Comparison of ENCODE assay signal across 8 cellular contexts in the genomic region with DNA sequence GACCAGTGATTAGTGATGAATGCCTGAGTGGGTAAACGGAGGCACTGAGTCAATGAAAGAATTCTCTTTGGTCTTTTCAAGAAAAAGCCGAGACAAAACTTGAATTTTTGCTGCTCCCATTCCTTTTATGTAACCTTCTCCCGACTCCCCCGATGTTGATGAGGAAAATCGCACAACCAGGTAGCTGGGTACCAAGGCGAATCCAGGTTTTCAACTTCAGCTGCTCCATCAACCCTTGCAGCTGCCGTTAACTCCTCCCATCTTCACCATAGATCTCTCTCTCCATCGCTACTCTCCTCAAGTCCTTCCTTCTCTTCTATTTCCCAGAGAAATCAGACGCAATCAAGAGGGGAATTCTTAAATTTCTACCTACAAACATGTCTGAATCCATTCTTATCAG. TPM values are rescaled to one million over a fixed set of nuclear protein-coding genes. Genes with fewer than 3 reads are reported as not detected.
DNase-seq lines count a peak whose midpoint lies in the region; ATAC-seq, FAIRE-seq and TF ChIP-seq lines count a peak whose summit lies in the region.

No MANE protein-coding gene starts in this region.

- no peak for TF ChIP-seq RAD21 in HepG2 (CRISPR knock-in tag; IDR thresholded peaks at IDR 0.05)

- peaks cover 12% of the 10 kb centered on the region for H3K79me2 ChIP-seq in HepG2 (ENCODE audit: insufficient read depth, low read length)

- H3K4me1 ChIP-seq in cardiac muscle cell (ENCODE audit: low read depth) (peaks cover 33% of the 10 kb centered on the region), HepG2 (ENCODE audit: insufficient read depth, low read length) (peaks cover 63% of the 10 kb centered on the region), urinary bladder (ENCODE audit: insufficient read depth) (no peaks in the 10 kb centered on the region)

- in situ Hi-C loops in astrocyte of the cerebellum (cut with HindIII; ENCODE audit: low sequenced_read_pairs), result no loop called here
- in situ Hi-C loops in HepG2 (cut with HindIII; ENCODE audit: extremely low pct_ligation_motif_present, low pct_unique_long_range_greater_than_20kb), result no loop called here

- TF ChIP-seq CTCF in cardiac muscle cell (IDR thresholded peaks at IDR 0.05; ENCODE audit: low read depth, low read length) (no peak), astrocyte of the cerebellum (IDR thresholded peaks at IDR 0.05; ENCODE audit: low read depth, low read length, missing control alignments) (no peak), HepG2 (CRISPR knock-in tag; IDR thresholded peaks at IDR 0.05) (no peak), natural killer cell (IDR thresholded peaks at IDR 0.05) (no peak)

- H3K27me3 ChIP-seq in cardiac muscle cell (peaks cover 12% of the 10 kb centered on the region), HepG2 (ENCODE audit: control insufficient read depth in 1 of 2, insufficient read depth in 2 of 2, low read length in 2 of 2) (no peaks in the 10 kb centered on the region; a peak in 1 of 5 replicates)

- peak overlapping the region; percentile 72 for H3K9ac ChIP-seq in HepG2 (ENCODE audit: insufficient read depth, low read depth, low read length)

- no peak for ATAC-seq in HepG2
- ATAC-seq in natural killer cell, result no peak

- POLR2A ChIA-PET in HepG2 (lab: Yijun Ruan, JAX), result interaction anchor here (2.6 to 3.6 kb wide), 2 partner anchors 11 to 20 kb away, joined by 12 to 25 read pairs; no protein-coding TSS in a partner anchor

- no peak overlapping the region for H3K27ac ChIP-seq in cardiac muscle cell
- peak overlapping the region; percentile 55 for H3K27ac ChIP-seq in HepG2 (ENCODE audit: extremely low read length, insufficient read depth, low read length)
- H3K27ac ChIP-seq in urinary bladder (ENCODE audit: low read depth), result no peak overlapping the region

- H4K20me1 ChIP-seq in HepG2 (ENCODE audit: insufficient read depth, low read length), result no peaks in the 10 kb centered on the region

- no peak for FAIRE-seq in HepG2 (lab: Jason Lieb, UNC)

- no peak overlapping the region for H2AFZ ChIP-seq in HepG2 (ENCODE audit: low read length)

- no peaks in the 10 kb centered on the region for H3K9me3 ChIP-seq in cardiac muscle cell (ENCODE audit: low read depth)
- H3K9me3 ChIP-seq in HepG2 (ENCODE audit: low read length), result no peaks in the 10 kb centered on the region

- 33% methylated on average over 9 of the region's 9 CpGs for WGBS in HepG2 (ENCODE audit: low lambda C conversion rate)
- WGBS in urinary bladder, result 6% methylated on average over 9 of the region's 9 CpGs

- H3K36me3 Mint-ChIP-seq in natural killer cell, result no peaks in the 10 kb centered on the region

- TSS peak; percentile 77 for BruUV-seq in HepG2 (replicated peaks; lab: Mats Ljungman, UMichigan)

- H3K4me1 Mint-ChIP-seq in natural killer cell, result no peaks in the 10 kb centered on the region

- no peak overlapping the region for H3K27ac Mint-ChIP-seq in natural killer cell

- H3K4me2 ChIP-seq in HepG2 (ENCODE audit: low read depth, low read length), result peak overlapping the region; percentile 98

- TF ChIP-seq POLR2A in HepG2 (IDR thresholded peaks at IDR 0.05; ENCODE audit: insufficient read depth in 1 of 2, low read depth in 2 of 2, low read length in 2 of 2), result no peak

- H3K4me3 ChIP-seq in cardiac muscle cell (peak overlapping the region; percentile 19), astrocyte of the cerebellum (ENCODE audit: low read depth, low read length) (peak overlapping the region; percentile 52), HepG2 (replicated peaks in 1 of 3; ENCODE audit: insufficient read depth in 1 of 3, low read depth in 2 of 3, low read length in 3 of 3) (peak overlapping the region; percentile 47 to 82 (median 53)), urinary bladder (ENCODE audit: low read depth, low read length) (peak overlapping the region; percentile 15)

- H3K9me3 Mint-ChIP-seq in natural killer cell, result no peaks in the 10 kb centered on the region

- H3K36me3 ChIP-seq in cardiac muscle cell, result no peaks in the 10 kb centered on the region
- no peaks in the 10 kb centered on the region for H3K36me3 ChIP-seq in HepG2 (replicated peaks in 1 of 2; ENCODE audit: control insufficient read depth in 1 of 2, insufficient read depth in 2 of 2, low read length in 2 of 2)
- H3K36me3 ChIP-seq in urinary bladder (ENCODE audit: insufficient read depth), result no peaks in the 10 kb centered on the region

- CTCF ChIA-PET in HepG2 (lab: Yijun Ruan, JAX; ENCODE audit: low intra/inter-chr PET ratio, low total read pairs), result interaction anchor here (1.0 to 2.1 kb wide), 2 partner anchors 21 to 44 kb away, joined by 3 to 13 read pairs; no protein-coding TSS in a partner anchor

- TF ChIP-seq EP300 in HepG2 (IDR thresholded peaks at IDR 0.05; ENCODE audit: low read depth in 2 of 2, low read length in 2 of 2), result no peak
- no peak for TF ChIP-seq EP300 in HepG2 (CRISPR knock-in tag; IDR thresholded peaks at IDR 0.05; ENCODE audit: borderline replicate concordance)

- intact Hi-C loops in cardiac septum (cut with DNase I) (loop anchor here (5.0 kb wide), 1 partner anchor 90 kb away; no protein-coding TSS in a partner anchor), HepG2 (cut with micrococcal nuclease; ENCODE audit: unreplicated experiment) (no loop called here), natural killer cell (cut with micrococcal nuclease) (no loop called here)

- DNase-seq in cardiac muscle cell (ENCODE audit: low read depth in 1 of 2, low spot score in 1 of 2), result no peak
- DNase-seq in cardiac septum (ENCODE audit: low spot score), result no peak
- DNase-seq in astrocyte of the cerebellum (ENCODE audit: low read depth), result no peak
- DNase-seq in HepG2 (ENCODE audit: low spot score), result no peak
- no peak for DNase-seq in natural killer cell
- no peak for DNase-seq in midbrain (lab: John Stamatoyannopoulos, UW)
- no peak for DNase-seq in NCI-H2107 treated with DMSO at 0.1 percent for 48 hours (lab: John Stamatoyannopoulos, UW; ENCODE audit: unreplicated experiment)

- H3K4me3 Mint-ChIP-seq in natural killer cell, result no peak overlapping the region

- H3K27me3 Mint-ChIP-seq in natural killer cell (ENCODE audit: low read depth in 2 of 2), result peaks cover 0 to 6% of the 10 kb centered on the region in 2 donors

RNA-seq across cellular contexts. Expression of gene USP2, which starts 0.6 kb away (rescaled TPM):
- 28.3 and 39.0 TPM in 2 replicates for total RNA-seq in cardiac muscle cell
- 36.5 and 44.1 TPM in 2 replicates for polyA plus RNA-seq in cardiac muscle cell
- 80.0 TPM for total RNA-seq in cardiac septum
- 6.0 and 7.2 TPM in 2 replicates for total RNA-seq in HepG2 (2016; rRNA removed; fragmentation: Illumina TruSeq; extraction: Trizol)
- 1.1 and 1.7 TPM in 2 replicates for total RNA-seq in HepG2 (2016; cell fraction: cytosol; rRNA removed; fragmentation: Illumina TruSeq; extraction: Trizol; ENCODE audit: low read depth)
- total RNA-seq in HepG2 (2016; cell fraction: insoluble cytoplasmic fraction; rRNA removed; fragmentation: Illumina TruSeq; extraction: Trizol), result 6.5 and 7.1 TPM in 2 replicates
- total RNA-seq in HepG2 (2016; cell fraction: membrane; rRNA removed; fragmentation: Illumina TruSeq; extraction: Trizol), result 5.7 and 5.9 TPM in 2 replicates
- total RNA-seq in HepG2 (2016; cell fraction: nucleus; rRNA removed; fragmentation: Illumina TruSeq; extraction: Trizol), result 5.8 and 7.8 TPM in 2 replicates
- polyA plus RNA-seq in HepG2 (2011; rRNA removed), result 2.5 and 3.2 TPM in 2 replicates
- 2.2 TPM in 2 replicates for polyA plus RNA-seq in HepG2 (2011; cell fraction: cytosol; rRNA removed)
- polyA plus RNA-seq in HepG2 (2011; cell fraction: nucleus; rRNA removed), result 4.4 and 4.7 TPM in 2 replicates
- polyA plus RNA-seq in HepG2 (2012), result 2.5 and 3.0 TPM in 2 replicates
- 1.1 and 1.3 TPM in 2 replicates for polyA plus RNA-seq in HepG2 (2016; cell fraction: cytosol; fragmentation: Illumina TruSeq; extraction: Trizol; ENCODE audit: low read depth)
- polyA plus RNA-seq in HepG2 (2016; cell fraction: insoluble cytoplasmic fraction; fragmentation: Illumina TruSeq; extraction: Trizol; ENCODE audit: low read depth), result 7.6 and 11.3 TPM in 2 replicates
- 4.1 and 4.2 TPM in 2 replicates for polyA plus RNA-seq in HepG2 (2016; cell fraction: membrane; fragmentation: Illumina TruSeq; extraction: Trizol; ENCODE audit: low read depth)
- 22.1 and 23.0 TPM in 2 replicates for polyA plus RNA-seq in HepG2 (2016; cell fraction: nucleus; fragmentation: Illumina TruSeq; extraction: Trizol; ENCODE audit: insufficient read depth, low read depth)
- polyA minus RNA-seq in HepG2 (2011; rRNA and poly(A)+ RNA removed; ENCODE audit: low replicate concordance), result 5.4 and 5.9 TPM in 2 replicates
- polyA minus RNA-seq in HepG2 (2011; cell fraction: cytosol; rRNA and poly(A)+ RNA removed), result 4.0 and 5.4 TPM in 2 replicates
- 2.4 and 5.7 TPM in 2 replicates for polyA minus RNA-seq in HepG2 (2011; cell fraction: nucleus; rRNA and poly(A)+ RNA removed)
- total RNA-seq in urinary bladder, result 1.1 TPM
- 4.8 TPM for polyA plus RNA-seq in urinary bladder
- total RNA-seq in natural killer cell, result 1 to 10 TPM in 1 of 3 donors, under 1 TPM in 1, not detected in 1; 0.50 to 3.9 TPM

RNA-seq across cellular contexts. Expression of gene MFRP, which starts 35.6 kb away (rescaled TPM):
- total RNA-seq in cardiac muscle cell, result not detected in 2 replicates
- polyA plus RNA-seq in cardiac muscle cell, result not detected in 2 replicates
- total RNA-seq in cardiac septum, result not detected
- not detected in 2 replicates for total RNA-seq in HepG2 (2016; rRNA removed; fragmentation: Illumina TruSeq; extraction: Trizol)
- total RNA-seq in HepG2 (2016; cell fraction: cytosol; rRNA removed; fragmentation: Illumina TruSeq; extraction: Trizol; ENCODE audit: low read depth), result not detected in 2 replicates
- total RNA-seq in HepG2 (2016; cell fraction: insoluble cytoplasmic fraction; rRNA removed; fragmentation: Illumina TruSeq; extraction: Trizol), result not detected in 2 replicates
- not detected in 2 replicates for total RNA-seq in HepG2 (2016; cell fraction: membrane; rRNA removed; fragmentation: Illumina TruSeq; extraction: Trizol)
- total RNA-seq in HepG2 (2016; cell fraction: nucleus; rRNA removed; fragmentation: Illumina TruSeq; extraction: Trizol), result not detected in 2 replicates
- polyA plus RNA-seq in HepG2 (2011; rRNA removed), result not detected in 2 replicates
- not detected in 2 replicates for polyA plus RNA-seq in HepG2 (2011; cell fraction: cytosol; rRNA removed)
- not detected in 2 replicates for polyA plus RNA-seq in HepG2 (2011; cell fraction: nucleus; rRNA removed)
- polyA plus RNA-seq in HepG2 (2012), result not detected in 2 replicates
- not detected in 2 replicates for polyA plus RNA-seq in HepG2 (2016; cell fraction: cytosol; fragmentation: Illumina TruSeq; extraction: Trizol; ENCODE audit: low read depth)
- polyA plus RNA-seq in HepG2 (2016; cell fraction: insoluble cytoplasmic fraction; fragmentation: Illumina TruSeq; extraction: Trizol; ENCODE audit: low read depth), result not detected in 2 replicates
- polyA plus RNA-seq in HepG2 (2016; cell fraction: membrane; fragmentation: Illumina TruSeq; extraction: Trizol; ENCODE audit: low read depth), result not detected in 2 replicates
- polyA plus RNA-seq in HepG2 (2016; cell fraction: nucleus; fragmentation: Illumina TruSeq; extraction: Trizol; ENCODE audit: insufficient read depth, low read depth), result not detected in 2 replicates
- polyA minus RNA-seq in HepG2 (2011; rRNA and poly(A)+ RNA removed; ENCODE audit: low replicate concordance), result not detected in 2 replicates
- not detected in 2 replicates for polyA minus RNA-seq in HepG2 (2011; cell fraction: cytosol; rRNA and poly(A)+ RNA removed)
- not detected in 2 replicates for polyA minus RNA-seq in HepG2 (2011; cell fraction: nucleus; rRNA and poly(A)+ RNA removed)
- not detected for total RNA-seq in urinary bladder
- polyA plus RNA-seq in urinary bladder, result 0.03 TPM
- total RNA-seq in natural killer cell, result not detected

RNA-seq across cellular contexts. Expression of gene THY1, which starts 40.9 kb away (rescaled TPM):
- total RNA-seq in cardiac muscle cell, result 2.1 and 6.3 TPM in 2 replicates
- polyA plus RNA-seq in cardiac muscle cell, result 6.8 and 7.5 TPM in 2 replicates
- total RNA-seq in cardiac septum, result 6.8 TPM
- total RNA-seq in HepG2 (2016; rRNA removed; fragmentation: Illumina TruSeq; extraction: Trizol), result not detected in 2 replicates
- not detected in 2 replicates for total RNA-seq in HepG2 (2016; cell fraction: cytosol; rRNA removed; fragmentation: Illumina TruSeq; extraction: Trizol; ENCODE audit: low read depth)
- total RNA-seq in HepG2 (2016; cell fraction: insoluble cytoplasmic fraction; rRNA removed; fragmentation: Illumina TruSeq; extraction: Trizol), result not detected in 2 replicates
- total RNA-seq in HepG2 (2016; cell fraction: membrane; rRNA removed; fragmentation: Illumina TruSeq; extraction: Trizol), result not detected in 2 replicates
- not detected in 2 replicates for total RNA-seq in HepG2 (2016; cell fraction: nucleus; rRNA removed; fragmentation: Illumina TruSeq; extraction: Trizol)
- not detected in 2 replicates for polyA plus RNA-seq in HepG2 (2011; rRNA removed)
- not detected in 2 replicates for polyA plus RNA-seq in HepG2 (2011; cell fraction: cytosol; rRNA removed)
- not detected in 2 replicates for polyA plus RNA-seq in HepG2 (2011; cell fraction: nucleus; rRNA removed)
- not detected in 2 replicates for polyA plus RNA-seq in HepG2 (2012)
- polyA plus RNA-seq in HepG2 (2016; cell fraction: cytosol; fragmentation: Illumina TruSeq; extraction: Trizol; ENCODE audit: low read depth), result not detected in 2 replicates
- polyA plus RNA-seq in HepG2 (2016; cell fraction: insoluble cytoplasmic fraction; fragmentation: Illumina TruSeq; extraction: Trizol; ENCODE audit: low read depth), result not detected in 2 replicates
- polyA plus RNA-seq in HepG2 (2016; cell fraction: membrane; fragmentation: Illumina TruSeq; extraction: Trizol; ENCODE audit: low read depth), result not detected in 2 replicates
- not detected in 2 replicates for polyA plus RNA-seq in HepG2 (2016; cell fraction: nucleus; fragmentation: Illumina TruSeq; extraction: Trizol; ENCODE audit: insufficient read depth, low read depth)
- 0.28 TPM in 1 of 2 replicates, not detected in the other for polyA minus RNA-seq in HepG2 (2011; rRNA and poly(A)+ RNA removed; ENCODE audit: low replicate concordance)
- polyA minus RNA-seq in HepG2 (2011; cell fraction: cytosol; rRNA and poly(A)+ RNA removed), result not detected in 2 replicates
- not detected in 2 replicates for polyA minus RNA-seq in HepG2 (2011; cell fraction: nucleus; rRNA and poly(A)+ RNA removed)
- 39.2 TPM for total RNA-seq in urinary bladder
- polyA plus RNA-seq in urinary bladder, result 148 TPM
- not detected for total RNA-seq in natural killer cell

RNA-seq across cellular contexts. Expression of gene C1QTNF5, which starts 41.4 kb away (rescaled TPM):
- total RNA-seq in cardiac muscle cell (3.4 and 8.0 TPM in 2 replicates), cardiac septum (33.8 TPM), HepG2 (2016; rRNA removed; fragmentation: Illumina TruSeq; extraction: Trizol) (0.77 and 1.2 TPM in 2 replicates), urinary bladder (17.4 TPM), natural killer cell (not detected)
- polyA plus RNA-seq in cardiac muscle cell (5.8 and 10.4 TPM in 2 replicates), HepG2 (2011; rRNA removed) (0.86 TPM in 2 replicates), urinary bladder (46.7 TPM)
- 0.26 and 0.40 TPM in 2 replicates for total RNA-seq in HepG2 (2016; cell fraction: cytosol; rRNA removed; fragmentation: Illumina TruSeq; extraction: Trizol; ENCODE audit: low read depth)
- 0.76 and 0.78 TPM in 2 replicates for total RNA-seq in HepG2 (2016; cell fraction: insoluble cytoplasmic fraction; rRNA removed; fragmentation: Illumina TruSeq; extraction: Trizol)
- total RNA-seq in HepG2 (2016; cell fraction: membrane; rRNA removed; fragmentation: Illumina TruSeq; extraction: Trizol), result 0.28 and 0.45 TPM in 2 replicates
- total RNA-seq in HepG2 (2016; cell fraction: nucleus; rRNA removed; fragmentation: Illumina TruSeq; extraction: Trizol), result 0.47 and 0.91 TPM in 2 replicates
- 0.91 and 1.1 TPM in 2 replicates for polyA plus RNA-seq in HepG2 (2011; cell fraction: cytosol; rRNA removed)
- 0.96 and 1.1 TPM in 2 replicates for polyA plus RNA-seq in HepG2 (2011; cell fraction: nucleus; rRNA removed)
- 0.19 and 0.53 TPM in 2 replicates for polyA plus RNA-seq in HepG2 (2012)
- 0.25 and 0.45 TPM in 2 replicates for polyA plus RNA-seq in HepG2 (2016; cell fraction: cytosol; fragmentation: Illumina TruSeq; extraction: Trizol; ENCODE audit: low read depth)
- 0.39 and 0.53 TPM in 2 replicates for polyA plus RNA-seq in HepG2 (2016; cell fraction: insoluble cytoplasmic fraction; fragmentation: Illumina TruSeq; extraction: Trizol; ENCODE audit: low read depth)
- 0.16 and 0.49 TPM in 2 replicates for polyA plus RNA-seq in HepG2 (2016; cell fraction: membrane; fragmentation: Illumina TruSeq; extraction: Trizol; ENCODE audit: low read depth)
- 1.1 and 1.6 TPM in 2 replicates for polyA plus RNA-seq in HepG2 (2016; cell fraction: nucleus; fragmentation: Illumina TruSeq; extraction: Trizol; ENCODE audit: insufficient read depth, low read depth)
- polyA minus RNA-seq in HepG2 (2011; rRNA and poly(A)+ RNA removed; ENCODE audit: low replicate concordance), result 0.94 TPM in 1 of 2 replicates, not detected in the other
- polyA minus RNA-seq in HepG2 (2011; cell fraction: cytosol; rRNA and poly(A)+ RNA removed), result not detected in 2 replicates
- not detected in 2 replicates for polyA minus RNA-seq in HepG2 (2011; cell fraction: nucleus; rRNA and poly(A)+ RNA removed)

RNA-seq across cellular contexts. Expression of gene RNF26, which starts 47.8 kb away (rescaled TPM):
- 7.3 and 18.6 TPM in 2 replicates for total RNA-seq in cardiac muscle cell
- 45.6 and 99.8 TPM in 2 replicates for polyA plus RNA-seq in cardiac muscle cell
- total RNA-seq in cardiac septum, result 10.7 TPM
- total RNA-seq in HepG2 (2016; rRNA removed; fragmentation: Illumina TruSeq; extraction: Trizol), result 11.9 and 20.8 TPM in 2 replicates
- 5.1 and 5.5 TPM in 2 replicates for total RNA-seq in HepG2 (2016; cell fraction: cytosol; rRNA removed; fragmentation: Illumina TruSeq; extraction: Trizol; ENCODE audit: low read depth)
- total RNA-seq in HepG2 (2016; cell fraction: insoluble cytoplasmic fraction; rRNA removed; fragmentation: Illumina TruSeq; extraction: Trizol), result 11.0 and 17.9 TPM in 2 replicates
- total RNA-seq in HepG2 (2016; cell fraction: membrane; rRNA removed; fragmentation: Illumina TruSeq; extraction: Trizol), result 25.7 and 27.9 TPM in 2 replicates
- 16.9 and 17.9 TPM in 2 replicates for total RNA-seq in HepG2 (2016; cell fraction: nucleus; rRNA removed; fragmentation: Illumina TruSeq; extraction: Trizol)
- 26.3 and 28.8 TPM in 2 replicates for polyA plus RNA-seq in HepG2 (2011; rRNA removed)
- 33.9 and 41.8 TPM in 2 replicates for polyA plus RNA-seq in HepG2 (2011; cell fraction: cytosol; rRNA removed)
- polyA plus RNA-seq in HepG2 (2011; cell fraction: nucleus; rRNA removed), result 21.0 and 21.5 TPM in 2 replicates
- polyA plus RNA-seq in HepG2 (2012), result 29.6 and 32.1 TPM in 2 replicates
- 16.4 and 19.4 TPM in 2 replicates for polyA plus RNA-seq in HepG2 (2016; cell fraction: cytosol; fragmentation: Illumina TruSeq; extraction: Trizol; ENCODE audit: low read depth)
- 51.2 and 62.2 TPM in 2 replicates for polyA plus RNA-seq in HepG2 (2016; cell fraction: insoluble cytoplasmic fraction; fragmentation: Illumina TruSeq; extraction: Trizol; ENCODE audit: low read depth)
- 61.9 and 66.3 TPM in 2 replicates for polyA plus RNA-seq in HepG2 (2016; cell fraction: membrane; fragmentation: Illumina TruSeq; extraction: Trizol; ENCODE audit: low read depth)
- 50.4 and 51.8 TPM in 2 replicates for polyA plus RNA-seq in HepG2 (2016; cell fraction: nucleus; fragmentation: Illumina TruSeq; extraction: Trizol; ENCODE audit: insufficient read depth, low read depth)
- 92.7 and 163 TPM in 2 replicates for polyA minus RNA-seq in HepG2 (2011; rRNA and poly(A)+ RNA removed; ENCODE audit: low replicate concordance)
- 34.6 and 35.6 TPM in 2 replicates for polyA minus RNA-seq in HepG2 (2011; cell fraction: cytosol; rRNA and poly(A)+ RNA removed)
- polyA minus RNA-seq in HepG2 (2011; cell fraction: nucleus; rRNA and poly(A)+ RNA removed), result 16.9 and 21.8 TPM in 2 replicates
- total RNA-seq in urinary bladder, result 4.7 TPM
- polyA plus RNA-seq in urinary bladder, result 33.3 TPM
- 10 to 100 TPM; 18.0 to 21.8 (median 18.1) TPM for total RNA-seq in natural killer cell
